20 cellular contexts compared by ENCODE assay signal in the genomic region with DNA sequence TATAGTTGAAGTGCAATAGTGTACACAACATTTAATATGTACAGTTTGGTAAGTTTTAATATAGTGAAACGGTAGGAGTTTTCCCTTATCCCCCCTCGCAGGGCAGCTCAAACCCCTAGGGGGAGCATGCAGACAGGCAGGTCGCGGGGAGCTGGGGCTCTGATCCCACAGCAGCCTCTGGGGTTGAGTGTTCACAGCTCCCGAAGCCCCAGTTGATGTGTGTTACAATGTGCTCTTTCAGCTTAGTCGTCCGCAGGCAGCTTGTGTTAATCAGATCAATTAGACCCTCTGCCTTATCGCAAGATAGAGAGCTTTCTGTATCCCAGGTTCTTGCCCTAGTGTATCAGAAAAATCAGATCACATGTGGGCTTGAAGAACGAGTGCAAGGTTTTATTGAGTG. TPM values are rescaled to one million over a fixed set of nuclear protein-coding genes. Genes with fewer than 3 reads are reported as not detected.
DNase-seq lines count a peak whose midpoint lies in the region; ATAC-seq, FAIRE-seq and TF ChIP-seq lines count a peak whose summit lies in the region.
"Had no signal": no experiment of that assay in that cellular context is flagged by ENCODE, and none has a peak within 500 bp of the region (broad histone marks: within the 10 kb centered on the region; RNA-seq: fewer than 3 reads in every experiment).

No MANE protein-coding gene starts in this region.

- H3K79me2 ChIP-seq in K562 (ENCODE audit: control insufficient read depth, insufficient read depth, low read length), result no peaks in the 10 kb centered on the region

- H3K9me3 Mint-ChIP-seq in nephron progenitor cell, result peaks cover 14% of the 10 kb centered on the region
- H3K9me3 Mint-ChIP-seq: activated CD4-positive, alpha-beta T cell treated with anti-CD3 and anti-CD28 coated beads, Interleukin-2, amount 10 ng/mL, durations not matched to agents 7 days and 5 days had no signal

- H3K27me3 Mint-ChIP-seq in nephron progenitor cell (ENCODE audit: low read depth, poor library complexity), result peaks cover 3% of the 10 kb centered on the region

- no peaks in the 10 kb centered on the region for H3K9me3 ChIP-seq in K562 (replicated peaks; ENCODE audit: control insufficient read depth, insufficient read depth, low read depth, low read length)
- H3K9me3 ChIP-seq in gastrocnemius medialis, result no peaks in the 10 kb centered on the region

- H2AFZ ChIP-seq in K562 (ENCODE audit: low read depth, low read length), result no peak overlapping the region

- ATAC-seq in K562, result peak; percentile 56; the same call in 2 of the 3 replicates
- ATAC-seq in gastrocnemius medialis, result no peak
- ATAC-seq in GM19455 (IDR thresholded peaks at IDR 0.05; ENCODE audit: unreplicated experiment), result no peak
- ATAC-seq: activated naive CD4-positive, alpha-beta T cell treated with anti-CD3 and anti-CD28 coated beads, Interleukin-2, amount 50 U/mL, for 72 hours; left ventricle myocardium superior had no signal

- CTCF ChIA-PET in K562 (lab: Yijun Ruan, JAX; ENCODE audit: low intra/inter-chr PET ratio), result no interaction called here

- H3K4me1 Mint-ChIP-seq in nephron progenitor cell, result no peaks in the 10 kb centered on the region
- H3K4me1 Mint-ChIP-seq: activated CD4-positive, alpha-beta T cell treated with anti-CD3 and anti-CD28 coated beads, Interleukin-2, amount 10 ng/mL, durations not matched to agents 7 days and 5 days; CD4-positive, CD25-positive, alpha-beta regulatory T cell; IgD-negative memory B cell had no signal

- no peak overlapping the region for H3K4me3 Mint-ChIP-seq in nephron progenitor cell
- H3K4me3 Mint-ChIP-seq: activated CD4-positive, alpha-beta T cell treated with anti-CD3 and anti-CD28 coated beads, Interleukin-2, amount 10 ng/mL, durations not matched to agents 7 days and 5 days; CD4-positive, CD25-positive, alpha-beta regulatory T cell; IgD-negative memory B cell had no signal

- no peak for FAIRE-seq in K562 (lab: Jason Lieb, UNC)
- FAIRE-seq: A204.1 had no signal

- TF ChIP-seq POLR2A in K562 (conservative IDR thresholded peaks at IDR 0.05), result no peak
- TF ChIP-seq POLR2A in gastrocnemius medialis (IDR thresholded peaks at IDR 0.05), result no peak

- H3K27ac ChIP-seq in K562 (ENCODE audit: extremely low read depth, low read depth, low read length) (no peak overlapping the region), gastrocnemius medialis (no peak overlapping the region)
- H3K27ac ChIP-seq: cardiac muscle cell, SK-N-MC, uterus had no signal

- H3K27me3 ChIP-seq in K562 (ENCODE audit: control insufficient read depth in 2 of 2, insufficient read depth in 2 of 2, low read length in 2 of 2) (peaks cover 0 to 7% of the 10 kb centered on the region in 2 experiments; a peak in 1 of 5 replicates), gastrocnemius medialis (no peaks in the 10 kb centered on the region)
- H3K27me3 ChIP-seq: cardiac muscle cell, uterus had no signal

- no peak overlapping the region for H3K4me2 ChIP-seq in K562 (ENCODE audit: insufficient read depth, low read length)

- H3K9me1 ChIP-seq in K562 (ENCODE audit: control insufficient read depth, insufficient read depth, low read length), result no peaks in the 10 kb centered on the region

- BruUV-seq in K562 (replicated peaks; lab: Mats Ljungman, UMichigan), result no TSS peak

- intact Hi-C loops in K562 (cut with micrococcal nuclease), result no loop called here
- intact Hi-C loops in gastrocnemius medialis (cut with DNase I; ENCODE audit: low total_unique reads), result no loop called here

- no peak for TF ChIP-seq RAD21 in K562 (CRISPR knock-in tag; conservative IDR thresholded peaks at IDR 0.05 in 1 of 2, IDR thresholded peaks at IDR 0.05 in 1 of 2)

- H3K4me1 ChIP-seq in K562 (replicated peaks in 1 of 2; ENCODE audit: control insufficient read depth in 2 of 2, insufficient read depth in 2 of 2, low read length in 2 of 2) (no peaks in the 10 kb centered on the region), gastrocnemius medialis (no peaks in the 10 kb centered on the region)
- H3K4me1 ChIP-seq: uterus had no signal

- WGBS in K562 (ENCODE audit: insufficient coverage, low coverage, missing lambda C conversion rate), result 2% methylated on average over 9 of the region's 9 CpGs

- no peak overlapping the region for H3K9ac ChIP-seq in K562 (ENCODE audit: insufficient read depth in 1 of 2, low read depth in 2 of 2, low read length in 2 of 2)

- H3K36me3 Mint-ChIP-seq in nephron progenitor cell (ENCODE audit: low read depth), result no peaks in the 10 kb centered on the region
- H3K36me3 Mint-ChIP-seq: CD4-positive, CD25-positive, alpha-beta regulatory T cell; IgD-negative memory B cell had no signal

- H3K27ac Mint-ChIP-seq in nephron progenitor cell, result no peak overlapping the region
- H3K27ac Mint-ChIP-seq: activated CD4-positive, alpha-beta T cell treated with anti-CD3 and anti-CD28 coated beads, Interleukin-2, amount 10 ng/mL, durations not matched to agents 7 days and 5 days; activated naive CD4-positive, alpha-beta T cell treated with anti-CD3 and anti-CD28 coated beads, Interleukin-2, amount 50 U/mL, for 72 hours; CD4-positive, CD25-positive, alpha-beta regulatory T cell; IgD-negative memory B cell had no signal

- no peaks in the 10 kb centered on the region for H3K36me3 ChIP-seq in K562 (ENCODE audit: control insufficient read depth, insufficient read depth, low read length)
- no peaks in the 10 kb centered on the region for H3K36me3 ChIP-seq in gastrocnemius medialis
- H3K36me3 ChIP-seq: cardiac muscle cell, uterus had no signal

- in situ Hi-C loops in K562 (cut with MboI) (no loop called here), ACHN (cut with HindIII; ENCODE audit: low pct_ligation_motif_present, low pct_unique_long_range_greater_than_20kb, low sequenced_read_pairs) (no loop called here), gastrocnemius medialis (cut with MboI; ENCODE audit: low sequenced_read_pairs in 4 of 4) (no loop called here)

- TF ChIP-seq EP300 in K562 (IDR thresholded peaks at IDR 0.05; ENCODE audit: low read length), result no peak

- no peaks in the 10 kb centered on the region for H4K20me1 ChIP-seq in K562 (replicated peaks; ENCODE audit: control insufficient read depth, insufficient read depth, low read length)

- DNase-seq in NCI-H748 (lab: John Stamatoyannopoulos, UW; ENCODE audit: unreplicated experiment) (peak; percentile 52), NCI-H748 treated with DMSO at 0.1 percent for 48 hours (lab: John Stamatoyannopoulos, UW) (no peak), LNCaP clone FGC (ENCODE audit: low read depth) (no peak), K562 (ENCODE audit: extremely low read depth in 1 of 4, low spot score in 3 of 4) (no peak), nephron progenitor cell (peak; percentile 22), ACHN (no peak), gastrocnemius medialis (no peak)
- DNase-seq: activated CD4-positive, alpha-beta T cell treated with anti-CD3 and anti-CD28 coated beads, Interleukin-2, amount 10 ng/mL, durations not matched to agents 7 days and 5 days; CD4-positive, CD25-positive, alpha-beta regulatory T cell; DMS79; left ventricle myocardium superior; MV-4-11; uterus had no signal

- TF ChIP-seq CTCF in LNCaP clone FGC (IDR thresholded peaks at IDR 0.05; ENCODE audit: control insufficient read depth, extremely low read depth, insufficient read depth), result 0 out of 2 replicates have a peak, but pooled peaks have one; percentile 16
- TF ChIP-seq CTCF in K562 (IDR thresholded peaks at IDR 0.05 in 2 of 3, conservative IDR thresholded peaks at IDR 0.05 in 1 of 3; ENCODE audit: insufficient read depth in 2 of 3, low read depth in 1 of 3, low read length in 3 of 3), result peak in 2 of 3 experiments; percentile 2 to 34; a peak in 1 of 6 replicates
- TF ChIP-seq CTCF in nephron progenitor cell (IDR thresholded peaks at IDR 0.05), result peak; percentile 25
- TF ChIP-seq CTCF in gastrocnemius medialis (IDR thresholded peaks at IDR 0.05 in 4 of 5, conservative IDR thresholded peaks at IDR 0.05 in 1 of 5), result no peak

- POLR2A ChIA-PET in K562 (lab: Yijun Ruan, JAX), result interaction anchor here (0.6 to 1.2 kb wide), 2 partner anchors 10 to 1451 kb away, joined by 3 read pairs; no protein-coding TSS in a partner anchor

- no peak overlapping the region for H3K4me3 ChIP-seq in LNCaP clone FGC (ENCODE audit: low read depth, low read length)
- H3K4me3 ChIP-seq in K562, result no peak overlapping the region
- no peak overlapping the region for H3K4me3 ChIP-seq in gastrocnemius medialis
- H3K4me3 ChIP-seq: cardiac muscle cell, SK-N-MC, uterus had no signal

TF ChIP-seq in K562, 482 proteins besides CTCF, POLR2A, EP300 and RAD21 (continues in another document):
- no peak for TF ChIP-seq ZNF124 (CRISPR knock-in tag; IDR thresholded peaks at IDR 0.05)

RNA-seq across cellular contexts. Expression of a gene that starts 16.8 kb away (rescaled TPM):
- total RNA-seq in K562 (2011; cell fraction: chromatin; rRNA removed; ENCODE audit: low replicate concordance), result 0.09 and 0.28 TPM in 2 replicates
- total RNA-seq in K562 (2011; cell fraction: nucleolus; rRNA removed), result 0.13 and 0.17 TPM in 2 replicates
- total RNA-seq in K562 (2011; cell fraction: nucleoplasm; rRNA removed), result 0.07 and 0.38 TPM in 2 replicates
- not detected in 2 replicates for total RNA-seq in K562 (2014; rRNA removed)
- total RNA-seq in K562 (2014; rRNA removed; fragmentation: Illumina TruSeq; extraction: Trizol), result 0.16 TPM in 1 of 2 replicates, not detected in the other
- not detected in 2 replicates for total RNA-seq in K562 (2015; rRNA removed; fragmentation: Illumina TruSeq; extraction: Trizol)
- total RNA-seq in K562 (2021), result 0.29 and 0.67 TPM in 2 replicates
- not detected in 2 replicates for polyA plus RNA-seq in K562 (2011; rRNA removed)
- polyA plus RNA-seq in K562 (2011; cell fraction: cytosol; rRNA removed), result 0.06 TPM in 1 of 2 replicates, not detected in the other
- 0.04 and 0.34 TPM in 2 replicates for polyA plus RNA-seq in K562 (2011; cell fraction: nucleus; rRNA removed)
- polyA plus RNA-seq in K562 (2012), result 0.05 and 0.24 TPM in 2 replicates
- 0.03 and 0.07 TPM in 2 replicates for polyA plus RNA-seq in K562 (2014; fragmentation: Illumina TruSeq; extraction: Trizol)
- polyA plus RNA-seq in K562 (2014; fragmentation: Nextera tagmentation; extraction: Ambion mirVana), result under 1 TPM in 1 of 2 experiments, not detected in 1; 0.52 TPM
- polyA plus RNA-seq in K562 (2014; rRNA removed), result 0.01 and 0.23 TPM in 2 replicates
- 0.12 and 0.46 TPM in 2 replicates for polyA minus RNA-seq in K562 (2011; rRNA and poly(A)+ RNA removed)
- not detected in 2 replicates for polyA minus RNA-seq in K562 (2011; cell fraction: cytosol; rRNA and poly(A)+ RNA removed)
- 0.11 and 0.13 TPM in 2 replicates for polyA minus RNA-seq in K562 (2011; cell fraction: nucleus; rRNA and poly(A)+ RNA removed)
- 1 to 10 TPM; 1.5 to 6.1 (median 5.8) TPM for total RNA-seq in gastrocnemius medialis
- total RNA-seq: myocyte had no signal
- polyA plus RNA-seq: IgD-negative memory B cell had no signal

Comparison
In these comparisons a context has a peak if more than half of its experiments do, and no peak if none do; other contexts are left out.
1. DNase-seq: peak in NCI-H748 (single experiment) and nephron progenitor cell (single experiment); none in NCI-H748 treated with DMSO at 0.1 percent for 48 hours (single experiment), LNCaP clone FGC (single experiment), K562 (0 of 4), ACHN (single experiment) and gastrocnemius medialis (0 of 2).
2. CTCF ChIP-seq: peak in LNCaP clone FGC (single experiment), K562 (2 of 3) and nephron progenitor cell (single experiment); none in gastrocnemius medialis (0 of 5).